In genomic region chr5:53456366-53456765, GRCh38 we compare ENCODE assay signal across 32 cellular contexts. TPM values are rescaled to one million over a fixed set of nuclear protein-coding genes. Genes with fewer than 3 reads are reported as not detected.
"Had no signal": no experiment of that assay in that cellular context is flagged by ENCODE, and none has a peak within 500 bp of the region (broad histone marks: within the 10 kb centered on the region; RNA-seq: fewer than 3 reads in every experiment).

No MANE protein-coding gene starts in this region.

- H3K4me2 ChIP-seq: neural progenitor cell, smooth muscle cell had no signal

- H3K9me3 ChIP-seq: ovary, psoas muscle, right lobe of liver, sigmoid colon, spleen, suprapubic skin, testis, tibial artery, transverse colon, upper lobe of right lung, uterus had no signal

- H3K36me3 Mint-ChIP-seq: natural killer cell; neural progenitor cell; stimulated activated memory B cell treated with anti-CD40 and anti-IgM and Interleukin-4, amounts not matched to agents 10 μg/mL and 1 μg/mL and 100 μg/mL, for 72 hours; type B pancreatic cell had no signal

- H3K27ac Mint-ChIP-seq: natural killer cell; nephron; neural progenitor cell; progenitor cell of endocrine pancreas; stimulated activated memory B cell treated with anti-CD40 and anti-IgM and Interleukin-4, amounts not matched to agents 10 μg/mL and 1 μg/mL and 100 μg/mL, for 72 hours; stimulated activated naive CD8-positive, alpha-beta T cell treated with anti-CD3 and anti-CD28 coated beads, Interleukin-15, amount 100 ng/mL, for 72 hours; type B pancreatic cell had no signal

- DNase-seq: natural killer cell; occipital lobe; ovary; posterior cingulate gyrus; psoas muscle; right cardiac atrium; right lobe of liver; sigmoid colon; spleen; stimulated activated CD4-positive, alpha-beta T cell treated with anti-CD3 and anti-CD28 coated beads, Interleukin-12 subunit alpha, Interleukin-12 subunit beta, amount 100 ng/mL, for 4 hours; stimulated activated CD4-positive, alpha-beta T cell treated with anti-CD3 and anti-CD28 coated beads, Interleukin-1b, Interleukin-23, amount 100 ng/mL, for 48 hours; stimulated activated CD4-positive, alpha-beta T cell treated with anti-CD3 and anti-CD28 coated beads, Interleukin-4, amount 100 ng/mL, for 1 hour; stimulated activated CD4-positive, alpha-beta T cell treated with anti-CD3 and anti-CD28 coated beads, Interleukin-4, amount 100 ng/mL, for 4 hours; stimulated activated CD8-positive, alpha-beta memory T cell treated with anti-CD3 and anti-CD28 coated beads, Interleukin-4, amount 100 ng/mL, for 48 hours; stimulated activated naive CD4-positive, alpha-beta T cell; stimulated activated naive CD8-positive, alpha-beta T cell treated with anti-CD3 and anti-CD28 coated beads, Interleukin-15, amount 100 ng/mL, for 72 hours; stimulated activated naive CD8-positive, alpha-beta T cell treated with anti-CD3 and anti-CD28 coated beads, Interleukin-15, Interleukin-2, amounts not matched to agents 100 U/mL and 50 U/mL, for 24 hours; substantia nigra; testis; tibial artery; transverse colon; upper lobe of right lung; uterus had no signal

- ATAC-seq: natural killer cell; psoas muscle; right cardiac atrium; stimulated activated memory B cell treated with anti-CD40 and anti-IgM and Interleukin-4, amounts not matched to agents 10 μg/mL and 1 μg/mL and 100 μg/mL, for 72 hours; stimulated activated naive CD8-positive, alpha-beta T cell treated with anti-CD3 and anti-CD28 coated beads, Interleukin-15, amount 100 ng/mL, for 72 hours; stimulated activated naive CD8-positive, alpha-beta T cell treated with anti-CD3 and anti-CD28 coated beads, Interleukin-15, Interleukin-2, amounts not matched to agents 100 U/mL and 50 U/mL, for 24 hours; upper lobe of right lung had no signal

- H3K4me3 Mint-ChIP-seq: natural killer cell; neural progenitor cell; stimulated activated memory B cell treated with anti-CD40 and anti-IgM and Interleukin-4, amounts not matched to agents 10 μg/mL and 1 μg/mL and 100 μg/mL, for 72 hours; stimulated activated naive CD8-positive, alpha-beta T cell treated with anti-CD3 and anti-CD28 coated beads, Interleukin-15, amount 100 ng/mL, for 72 hours; type B pancreatic cell had no signal

- H3K9me3 Mint-ChIP-seq: natural killer cell; nephron; stimulated activated memory B cell treated with anti-CD40 and anti-IgM and Interleukin-4, amounts not matched to agents 10 μg/mL and 1 μg/mL and 100 μg/mL, for 72 hours; stimulated activated naive CD8-positive, alpha-beta T cell treated with anti-CD3 and anti-CD28 coated beads, Interleukin-15, amount 100 ng/mL, for 72 hours; type B pancreatic cell had no signal

- H3K9ac ChIP-seq: neural progenitor cell, parathyroid adenoma had no signal

- H2AFZ ChIP-seq: neural progenitor cell, parathyroid adenoma had no signal

- H3K36me3 ChIP-seq: neural progenitor cell, ovary, right lobe of liver, sigmoid colon, spleen, suprapubic skin, tibial artery, transverse colon, upper lobe of right lung, uterus had no signal

- H3K27me3 ChIP-seq: neural progenitor cell, ovary, right lobe of liver, sigmoid colon, testis, tibial artery, transverse colon, upper lobe of right lung, uterus had no signal

- H3K79me2 ChIP-seq: parathyroid adenoma had no signal

- H3K4me1 ChIP-seq: parathyroid adenoma, psoas muscle, right lobe of liver, sigmoid colon, spleen, suprapubic skin, testis, tibial artery, transverse colon, upper lobe of right lung, uterus had no signal

- H3K4me1 Mint-ChIP-seq: natural killer cell; neural progenitor cell; stimulated activated memory B cell treated with anti-CD40 and anti-IgM and Interleukin-4, amounts not matched to agents 10 μg/mL and 1 μg/mL and 100 μg/mL, for 72 hours; stimulated activated naive CD8-positive, alpha-beta T cell treated with anti-CD3 and anti-CD28 coated beads, Interleukin-15, amount 100 ng/mL, for 72 hours had no signal

- H3K4me3 ChIP-seq: neural progenitor cell, ovary, psoas muscle, right lobe of liver, sigmoid colon, skin epidermis, smooth muscle cell, spleen, suprapubic skin, testis, tibial artery, transverse colon, upper lobe of right lung, uterus had no signal

- H3K27ac ChIP-seq: neural progenitor cell, ovary, parathyroid adenoma, psoas muscle, right lobe of liver, sigmoid colon, skin epidermis, spleen, suprapubic skin, testis, tibial artery, transverse colon, upper lobe of right lung, uterus had no signal

RNA-seq across cellular contexts. Expression of gene FST, which starts 24.1 kb away (rescaled TPM):
- total RNA-seq: natural killer cell had no signal
